10 cellular contexts compared by ENCODE assay signal in the genomic region with DNA sequence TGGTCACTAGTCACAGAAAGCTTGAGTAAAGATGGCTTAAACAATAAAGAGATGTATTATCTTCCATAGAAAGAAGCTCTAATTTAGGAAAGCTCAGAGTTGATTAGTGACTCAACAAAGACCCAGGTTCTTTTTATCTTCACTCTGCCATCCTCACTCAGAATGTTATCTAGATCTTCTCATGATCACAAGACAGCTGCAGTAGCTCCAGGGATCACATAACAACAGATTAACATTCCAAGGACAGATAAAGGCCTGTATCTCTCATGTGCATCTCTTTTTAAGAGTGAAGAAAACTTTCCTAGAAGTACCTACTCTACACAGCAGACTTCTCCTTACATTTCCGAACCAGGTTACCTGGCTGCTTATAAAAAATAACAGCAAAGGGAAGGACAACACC.
"Had no signal": no experiment of that assay in that cellular context is flagged by ENCODE, and none has a peak within 500 bp of the region (broad histone marks: within the 10 kb centered on the region; RNA-seq: fewer than 3 reads in every experiment).

No MANE protein-coding gene starts in this region.

- DNase-seq: GM23248, GOT3, H7, HFFc6, KG1 had no signal

- H2AFZ ChIP-seq: GM23248 had no signal

- H3K4me3 ChIP-seq: GM23248, HAP-1 had no signal

- H3K27ac ChIP-seq: GM23248, HL-60 had no signal

- ATAC-seq: HCT116, HepG2 had no signal

- H3K9ac ChIP-seq: GM23248 had no signal

- H3K4me1 ChIP-seq: HAP-1 had no signal

- H3K9me3 ChIP-seq: HAP-1 had no signal

- H3K27ac Mint-ChIP-seq: HFFc6, IgD-negative memory B cell had no signal

- H3K36me3 ChIP-seq: HAP-1 had no signal

- H3K4me3 Mint-ChIP-seq: HFFc6, IgD-negative memory B cell had no signal
